Comparison of ENCODE assay signal across 20 cellular contexts in the genomic region with DNA sequence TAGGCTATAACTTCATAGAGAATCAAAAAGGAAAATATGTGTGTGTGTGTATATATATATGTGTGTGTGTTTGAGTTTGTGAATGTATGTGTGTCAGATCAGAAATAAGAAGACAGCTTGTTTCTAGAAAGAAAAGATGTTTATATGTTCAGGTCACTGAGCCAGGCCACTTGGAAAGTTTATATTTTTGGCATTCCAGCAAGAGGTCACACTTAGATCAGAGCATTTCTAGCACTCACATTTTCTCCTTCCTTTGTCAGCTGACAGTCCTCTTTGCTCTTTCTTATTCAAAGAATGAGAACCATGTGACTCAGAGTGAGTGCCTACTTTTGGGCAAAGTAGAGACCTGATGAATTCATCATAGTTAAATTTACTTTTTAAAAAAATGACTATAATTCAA.
"Had no signal": no experiment of that assay in that cellular context is flagged by ENCODE, and none has a peak within 500 bp of the region (broad histone marks: within the 10 kb centered on the region; RNA-seq: fewer than 3 reads in every experiment).

No MANE protein-coding gene starts in this region.

- H3K36me3 ChIP-seq: brain microvascular endothelial cell had no signal

- H3K4me1 ChIP-seq: parathyroid adenoma had no signal

- H3K4me1 Mint-ChIP-seq: activated CD4-positive, alpha-beta memory T cell treated with anti-CD3 and anti-CD28 coated beads, Interleukin-2, amount 10 ng/mL, durations not matched to agents 7 days and 5 days; activated CD4-positive, alpha-beta T cell treated with anti-CD3 and anti-CD28 coated beads for 36 hours; activated CD8-positive, alpha-beta memory T cell treated with anti-CD3 and anti-CD28 coated beads, Interleukin-2, amount 10 ng/mL, durations not matched to agents 7 days and 5 days; activated naive CD8-positive, alpha-beta T cell treated with anti-CD3 and anti-CD28 coated beads, Interleukin-2, amount 10 ng/mL, durations not matched to agents 7 days and 5 days; central memory CD8-positive, alpha-beta T cell; naive thymus-derived CD8-positive, alpha-beta T cell; stimulated activated memory B cell treated with anti-CD40 and anti-IgM and Interleukin-4, amounts not matched to agents 10 μg/mL and 1 μg/mL and 100 μg/mL, for 72 hours; T-cell had no signal

- ATAC-seq: activated CD4-positive, alpha-beta T cell treated with anti-CD3 and anti-CD28 coated beads for 36 hours; activated CD8-positive, alpha-beta memory T cell treated with anti-CD3 and anti-CD28 coated beads, Interleukin-2, amount 10 ng/mL, durations not matched to agents 7 days and 5 days; left lobe of liver; naive thymus-derived CD8-positive, alpha-beta T cell; sciatic nerve; stimulated activated memory B cell treated with anti-CD40 and anti-IgM and Interleukin-4, amounts not matched to agents 10 μg/mL and 1 μg/mL and 100 μg/mL, for 72 hours; T-cell; WTC11 had no signal

- H3K27me3 Mint-ChIP-seq: central memory CD8-positive, alpha-beta T cell had no signal

- H3K4me3 ChIP-seq: coronary artery, hepatocyte had no signal

- H3K4me3 Mint-ChIP-seq: activated CD4-positive, alpha-beta memory T cell treated with anti-CD3 and anti-CD28 coated beads, Interleukin-2, amount 10 ng/mL, durations not matched to agents 7 days and 5 days; activated CD4-positive, alpha-beta T cell treated with anti-CD3 and anti-CD28 coated beads for 36 hours; activated CD8-positive, alpha-beta memory T cell treated with anti-CD3 and anti-CD28 coated beads, Interleukin-2, amount 10 ng/mL, durations not matched to agents 7 days and 5 days; activated naive CD8-positive, alpha-beta T cell treated with anti-CD3 and anti-CD28 coated beads, Interleukin-2, amount 10 ng/mL, durations not matched to agents 7 days and 5 days; central memory CD8-positive, alpha-beta T cell; naive thymus-derived CD8-positive, alpha-beta T cell; stimulated activated memory B cell treated with anti-CD40 and anti-IgM and Interleukin-4, amounts not matched to agents 10 μg/mL and 1 μg/mL and 100 μg/mL, for 72 hours; T-cell; WTC11 had no signal

- H3K27me3 ChIP-seq: brain microvascular endothelial cell, hepatocyte had no signal

- H3K27ac ChIP-seq: brain microvascular endothelial cell, coronary artery, hepatocyte, parathyroid adenoma had no signal

- H3K27ac Mint-ChIP-seq: activated CD4-positive, alpha-beta memory T cell treated with anti-CD3 and anti-CD28 coated beads, Interleukin-2, amount 10 ng/mL, durations not matched to agents 7 days and 5 days; activated CD4-positive, alpha-beta T cell treated with anti-CD3 and anti-CD28 coated beads for 36 hours; activated CD8-positive, alpha-beta memory T cell treated with anti-CD3 and anti-CD28 coated beads, Interleukin-2, amount 10 ng/mL, durations not matched to agents 7 days and 5 days; activated naive CD8-positive, alpha-beta T cell treated with anti-CD3 and anti-CD28 coated beads, Interleukin-2, amount 10 ng/mL, durations not matched to agents 7 days and 5 days; activated T-helper 2 cell treated with anti-CD3 and anti-CD28 coated beads, Interferon-gamma antibody, Interleukin-2, Interleukin-4, amounts not matched to agents 10 μg/mL and 5 μg/mL and 100 μg/mL, durations not matched to agents 14 hours and 24 hours and 36 hours; naive thymus-derived CD8-positive, alpha-beta T cell; stimulated activated memory B cell treated with anti-CD40 and anti-IgM and Interleukin-4, amounts not matched to agents 10 μg/mL and 1 μg/mL and 100 μg/mL, for 72 hours; T-cell; WTC11 had no signal

- DNase-seq: activated CD4-positive, alpha-beta memory T cell treated with anti-CD3 and anti-CD28 coated beads, Interleukin-2, amount 10 ng/mL, durations not matched to agents 7 days and 5 days; activated CD4-positive, alpha-beta T cell treated with anti-CD3 and anti-CD28 coated beads for 36 hours; activated CD8-positive, alpha-beta memory T cell treated with anti-CD3 and anti-CD28 coated beads, Interleukin-2, amount 10 ng/mL, durations not matched to agents 7 days and 5 days; activated naive CD4-positive, alpha-beta T cell treated with Interleukin-2 at 50 U/mL for 16 hours; activated naive CD8-positive, alpha-beta T cell treated with anti-CD3 and anti-CD28 coated beads, Interleukin-2, amount 10 ng/mL, durations not matched to agents 7 days and 5 days; anterior cingulate cortex; brain microvascular endothelial cell; mammary epithelial cell; naive thymus-derived CD8-positive, alpha-beta T cell; stimulated activated CD4-positive, alpha-beta T cell treated with anti-CD3 and anti-CD28 coated beads, Interleukin-4, amount 100 ng/mL, for 4 hours; T-cell had no signal

- H3K36me3 Mint-ChIP-seq: activated naive CD8-positive, alpha-beta T cell treated with anti-CD3 and anti-CD28 coated beads, Interleukin-2, amount 10 ng/mL, durations not matched to agents 7 days and 5 days; stimulated activated memory B cell treated with anti-CD40 and anti-IgM and Interleukin-4, amounts not matched to agents 10 μg/mL and 1 μg/mL and 100 μg/mL, for 72 hours had no signal
